Comparison of ENCODE assay signal across 9 cellular contexts in genomic region chr13:41500501-41500900, GRCh38.
DNase-seq lines count a peak whose midpoint lies in the region; ATAC-seq lines count a peak whose summit lies in the region.
"Had no signal": no experiment of that assay in that cellular context is flagged by ENCODE, and none has a peak within 500 bp of the region (broad histone marks: within the 10 kb centered on the region; RNA-seq: fewer than 3 reads in every experiment).

No MANE protein-coding gene starts in this region.

- H3K27me3 Mint-ChIP-seq in central memory CD8-positive, alpha-beta T cell = no peaks in the 10 kb centered on the region

- H3K36me3 Mint-ChIP-seq in central memory CD8-positive, alpha-beta T cell (ENCODE audit: insufficient read depth) = peaks cover 2% of the 10 kb centered on the region

- H3K4me1 Mint-ChIP-seq in central memory CD8-positive, alpha-beta T cell = peaks cover 34% of the 10 kb centered on the region

- peak; percentile 64 for DNase-seq in AG20443 (ENCODE audit: low spot score)
- DNase-seq in RPMI8226 = peak; percentile 16
- DNase-seq in central memory CD8-positive, alpha-beta T cell (ENCODE audit: low spot score in 2 of 2) = no peak
- no peak for DNase-seq in GF-D8 (lab: John Stamatoyannopoulos, UW)
- no peak for DNase-seq in Kasumi-1 (lab: John Stamatoyannopoulos, UW)
- DNase-seq in NCI-H82 treated with DMSO at 0.1 percent for 48 hours (lab: John Stamatoyannopoulos, UW; ENCODE audit: unreplicated experiment) = no peak

- peak overlapping the region; percentile 75 for H3K27ac Mint-ChIP-seq in central memory CD8-positive, alpha-beta T cell (ENCODE audit: low read depth)

- ATAC-seq in GM21447 (IDR thresholded peaks at IDR 0.05; ENCODE audit: unreplicated experiment) (peak; percentile 52), HG02840 (IDR thresholded peaks at IDR 0.05; ENCODE audit: low FRiP score, unreplicated experiment) (no peak)
- peak; percentile 39 for ATAC-seq in central memory CD8-positive, alpha-beta T cell (replicated peaks; ENCODE audit: extremely low read depth, poor library complexity, severe bottlenecking)
- ATAC-seq: SK-N-SH treated with all-trans-retinoic acid at 6 μM for 48 hours had no signal

- no peak overlapping the region for H3K4me3 Mint-ChIP-seq in central memory CD8-positive, alpha-beta T cell

- peaks cover 14% of the 10 kb centered on the region for H3K9me3 Mint-ChIP-seq in central memory CD8-positive, alpha-beta T cell

Comparison
In these comparisons a context has a peak if more than half of its experiments do, and no peak if none do; other contexts are left out.
1. DNase-seq: peak in AG20443 (single experiment) and RPMI8226 (single experiment); none in central memory CD8-positive, alpha-beta T cell (0 of 2), GF-D8 (single experiment), Kasumi-1 (0 of 2) and NCI-H82 treated with DMSO at 0.1 percent for 48 hours (single experiment).